ENCODE assay signal across 1 cellular context in the genomic region with DNA sequence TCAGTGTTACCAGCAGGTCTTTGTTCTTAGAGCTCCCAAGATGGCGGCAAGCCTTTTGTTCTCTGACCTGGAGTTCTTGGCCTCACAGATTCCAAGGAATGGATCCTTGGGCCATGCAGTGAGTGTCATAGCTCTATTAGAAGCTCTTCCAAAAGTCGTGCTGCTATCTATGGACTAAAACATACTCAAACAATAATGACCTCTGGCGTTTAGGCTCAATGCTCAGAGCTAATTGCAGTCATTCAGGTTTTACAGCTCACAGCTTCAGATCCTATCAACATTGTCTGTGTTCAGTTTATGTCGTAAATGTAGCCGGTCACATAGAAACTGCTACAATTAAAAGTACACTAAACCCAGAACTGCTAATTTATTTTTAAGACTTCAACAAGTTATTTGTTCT.
A peak's percentile ranks its signal among the peaks of the same experiment; 100 is the strongest.
TF ChIP-seq lines count a peak whose summit lies in the region.

No MANE protein-coding gene starts in this region.

TF ChIP-seq in H1, 55 proteins besides CTCF, POLR2A, EP300 and RAD21:
- TF ChIP-seq BCL11A (IDR thresholded peaks at IDR 0.05; ENCODE audit: low read depth in 2 of 2, low read length in 2 of 2) (no peak), YY1 (IDR thresholded peaks at IDR 0.05; ENCODE audit: low read depth, low read length) (peak; percentile 48; the same call in 1 of the 2 replicates)
